ENCODE assay signal across 20 cellular contexts in the genomic region with DNA sequence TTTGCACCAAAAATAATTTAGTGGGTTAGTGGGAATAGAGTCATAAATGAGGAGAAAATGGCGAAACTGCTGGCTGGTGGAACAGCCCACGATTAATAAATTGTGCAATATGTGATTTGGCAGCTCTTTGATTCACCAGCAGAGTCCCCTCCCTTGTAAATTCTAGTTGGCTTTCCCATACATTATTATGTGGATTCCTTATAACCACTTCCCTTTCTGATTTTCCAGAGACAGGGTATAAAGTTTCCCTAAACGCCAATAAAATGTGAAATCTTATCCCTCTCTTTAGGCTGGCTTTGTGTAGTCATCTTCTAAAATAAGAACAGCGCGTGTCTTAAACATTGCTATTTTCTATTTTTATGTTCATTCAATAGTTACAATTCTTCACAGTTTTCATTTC.
A peak's percentile ranks its signal among the peaks of the same experiment; 100 is the strongest.
DNase-seq lines count a peak whose midpoint lies in the region; ATAC-seq and TF ChIP-seq lines count a peak whose summit lies in the region.
"Had no signal": no experiment of that assay in that cellular context is flagged by ENCODE, and none has a peak within 500 bp of the region (broad histone marks: within the 10 kb centered on the region; RNA-seq: fewer than 3 reads in every experiment).

No MANE protein-coding gene starts in this region.

- H3K9me2 ChIP-seq in hepatocyte (replicated peaks; ENCODE audit: insufficient read depth), result no peaks in the 10 kb centered on the region

- H4K20me1 ChIP-seq in hepatocyte (ENCODE audit: insufficient read depth, poor library complexity, severe bottlenecking), result no peaks in the 10 kb centered on the region

- ATAC-seq in HG03442 (IDR thresholded peaks at IDR 0.05; ENCODE audit: unreplicated experiment), result no peak
- ATAC-seq: WTC11 had no signal

- peaks cover 0 to 2% of the 10 kb centered on the region in 2 donors for H3K27me3 Mint-ChIP-seq in CD8-positive, alpha-beta memory T cell

- CTCF ChIA-PET in AG04449 (lab: Yijun Ruan, JAX), result no interaction called here
- CTCF ChIA-PET in HEK293T (lab: Yijun Ruan, JAX), result no interaction called here
- CTCF ChIA-PET in CD8-positive, alpha-beta memory T cell (lab: Charles Lee), result no interaction called here

- peaks cover 7 to 34% (median 11%) of the 10 kb centered on the region in 5 donors for H3K9me3 Mint-ChIP-seq in CD8-positive, alpha-beta memory T cell
- H3K9me3 Mint-ChIP-seq: T-helper 1 cell treated with Interleukin-12 subunit alpha and Interleukin-12 subunit beta and Interleukin-4 antibody, amounts not matched to agents 30 μg/mL and 1 μg/mL, for 36 hours; WTC11 had no signal

- no peaks in the 10 kb centered on the region for H3K36me3 Mint-ChIP-seq in CD8-positive, alpha-beta memory T cell
- H3K36me3 Mint-ChIP-seq: WTC11 had no signal

- no peak for TF ChIP-seq CTCF in AG04449 (IDR thresholded peaks at IDR 0.05; ENCODE audit: insufficient read depth, low read length, missing control alignments)
- TF ChIP-seq CTCF in hepatocyte (IDR thresholded peaks at IDR 0.05; ENCODE audit: poor library complexity), result no peak

- in situ Hi-C loops in SK-MEL-5 (cut with HindIII; ENCODE audit: low pct_unique_long_range_greater_than_20kb, low sequenced_read_pairs), result loop anchor here (25.0 kb wide), 1 partner anchor 93 kb away; no protein-coding TSS in a partner anchor

- no peaks in the 10 kb centered on the region for H3K36me3 ChIP-seq in hepatocyte (replicated peaks; ENCODE audit: insufficient read depth, low read depth)
- no peaks in the 10 kb centered on the region for H3K36me3 ChIP-seq in CD8-positive, alpha-beta memory T cell (ENCODE audit: insufficient read depth, low read length)
- H3K36me3 ChIP-seq: esophagus squamous epithelium, neutrophil, stomach, uterus had no signal

- DNase-seq in AG04449 (ENCODE audit: low read depth, low spot score) (peak; percentile 64), HEK293T (ENCODE audit: extremely low spot score) (peak; percentile 14), SK-MEL-5 (ENCODE audit: low read depth, low spot score) (peak; percentile 23), hepatocyte (ENCODE audit: low spot score) (peak; percentile 21), GM19238 (ENCODE audit: insufficient read length, low spot score) (no peak)
- DNase-seq in stimulated activated CD4-positive, alpha-beta T cell treated with anti-CD3 and anti-CD28 coated beads, Interleukin-2, amount 100 ng/mL, for 24 hours, result no peak
- no peak for DNase-seq in CD8-positive, alpha-beta memory T cell
- DNase-seq: ACHN, caudate nucleus, esophagus squamous epithelium, hypothalamus, midbrain, NCI-H146, SHP77, stomach, uterus had no signal

- no peak overlapping the region for H2AFZ ChIP-seq in hepatocyte

- WGBS in hepatocyte (ENCODE audit: low lambda C conversion rate, missing lambda C conversion rate), result 50% methylated on average over 5 of the region's 5 CpGs

- peak overlapping the region; percentile 55 for H3K4me2 ChIP-seq in hepatocyte

- no peaks in the 10 kb centered on the region for H3K9me3 ChIP-seq in hepatocyte (ENCODE audit: low read depth)
- no peaks in the 10 kb centered on the region for H3K9me3 ChIP-seq in CD8-positive, alpha-beta memory T cell (ENCODE audit: low read length)
- H3K9me3 ChIP-seq: esophagus squamous epithelium, neutrophil, stomach, uterus had no signal

- no peaks in the 10 kb centered on the region for H3K79me2 ChIP-seq in hepatocyte

- H3K4me3 ChIP-seq in AG04449 (ENCODE audit: low read depth, low read length) (no peak overlapping the region), hepatocyte (no peak overlapping the region)
- H3K4me3 ChIP-seq in CD8-positive, alpha-beta memory T cell (ENCODE audit: low read length), result no peak overlapping the region
- H3K4me3 ChIP-seq: esophagus squamous epithelium, stomach, uterus had no signal

- no peak overlapping the region for H3K4me3 Mint-ChIP-seq in CD8-positive, alpha-beta memory T cell
- H3K4me3 Mint-ChIP-seq: T-helper 1 cell treated with Interleukin-12 subunit alpha and Interleukin-12 subunit beta and Interleukin-4 antibody, amounts not matched to agents 30 μg/mL and 1 μg/mL, for 36 hours; WTC11 had no signal

- no peaks in the 10 kb centered on the region for H3K4me1 ChIP-seq in hepatocyte (ENCODE audit: insufficient read depth)
- H3K4me1 ChIP-seq in CD8-positive, alpha-beta memory T cell (ENCODE audit: insufficient read depth, low read length), result no peaks in the 10 kb centered on the region
- H3K4me1 ChIP-seq: esophagus squamous epithelium, stomach had no signal

- H3K4me1 Mint-ChIP-seq in CD8-positive, alpha-beta memory T cell, result no peaks in the 10 kb centered on the region

- POLR2A ChIA-PET in AG04449 (lab: Yijun Ruan, JAX) (no interaction called here), HEK293T (lab: Yijun Ruan, JAX) (no interaction called here)
- POLR2A ChIA-PET in CD8-positive, alpha-beta memory T cell (lab: Charles Lee), result no interaction called here

- peak overlapping the region; percentile 39 for H3K27ac ChIP-seq in hepatocyte
- no peak overlapping the region for H3K27ac ChIP-seq in CD8-positive, alpha-beta memory T cell (ENCODE audit: low read depth, low read length)
- H3K27ac ChIP-seq: esophagus squamous epithelium, neutrophil, stomach had no signal

- H3K27ac Mint-ChIP-seq in CD8-positive, alpha-beta memory T cell, result no peak overlapping the region
- H3K27ac Mint-ChIP-seq: T-helper 1 cell treated with Interleukin-12 subunit alpha and Interleukin-12 subunit beta and Interleukin-4 antibody, amounts not matched to agents 30 μg/mL and 1 μg/mL, for 36 hours; WTC11 had no signal

- no peaks in the 10 kb centered on the region for H3K27me3 ChIP-seq in hepatocyte
- H3K27me3 ChIP-seq in CD8-positive, alpha-beta memory T cell (ENCODE audit: insufficient read depth, low read length, poor library complexity, severe bottlenecking), result no peaks in the 10 kb centered on the region
- H3K27me3 ChIP-seq: esophagus squamous epithelium, neutrophil, stomach, uterus had no signal

TF ChIP-seq in HEK293T, 16 proteins besides CTCF, POLR2A, EP300 and RAD21:
- no peak for TF ChIP-seq FOXA1 (IDR thresholded peaks at IDR 0.05)
- TF ChIP-seq SP1 (IDR thresholded peaks at IDR 0.05), result no peak
- TF ChIP-seq ARNT (IDR thresholded peaks at IDR 0.05), result no peak
- TF ChIP-seq HDGF (IDR thresholded peaks at IDR 0.05; ENCODE audit: borderline replicate concordance), result no peak
- TF ChIP-seq, protein P1, sequence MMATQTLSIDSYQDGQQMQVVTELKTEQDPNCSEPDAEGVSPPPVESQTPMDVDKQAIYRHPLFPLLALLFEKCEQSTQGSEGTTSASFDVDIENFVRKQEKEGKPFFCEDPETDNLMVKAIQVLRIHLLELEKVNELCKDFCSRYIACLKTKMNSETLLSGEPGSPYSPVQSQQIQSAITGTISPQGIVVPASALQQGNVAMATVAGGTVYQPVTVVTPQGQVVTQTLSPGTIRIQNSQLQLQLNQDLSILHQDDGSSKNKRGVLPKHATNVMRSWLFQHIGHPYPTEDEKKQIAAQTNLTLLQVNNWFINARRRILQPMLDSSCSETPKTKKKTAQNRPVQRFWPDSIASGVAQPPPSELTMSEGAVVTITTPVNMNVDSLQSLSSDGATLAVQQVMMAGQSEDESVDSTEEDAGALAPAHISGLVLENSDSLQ (IDR thresholded peaks at IDR 0.05), result no peak
- TF ChIP-seq FOXK2 (IDR thresholded peaks at IDR 0.05), result no peak

Comparison
In these comparisons a context has a peak if more than half of its experiments do, and no peak if none do; other contexts are left out.
1. DNase-seq: peak in AG04449 (single experiment), HEK293T (single experiment), SK-MEL-5 (single experiment) and hepatocyte (single experiment); none in stimulated activated CD4-positive, alpha-beta T cell treated with anti-CD3 and anti-CD28 coated beads, Interleukin-2, amount 100 ng/mL, for 24 hours (0 of 2), GM19238 (single experiment) and CD8-positive, alpha-beta memory T cell (0 of 5).